Comparison of ENCODE assay signal across 28 cellular contexts in the genomic region with DNA sequence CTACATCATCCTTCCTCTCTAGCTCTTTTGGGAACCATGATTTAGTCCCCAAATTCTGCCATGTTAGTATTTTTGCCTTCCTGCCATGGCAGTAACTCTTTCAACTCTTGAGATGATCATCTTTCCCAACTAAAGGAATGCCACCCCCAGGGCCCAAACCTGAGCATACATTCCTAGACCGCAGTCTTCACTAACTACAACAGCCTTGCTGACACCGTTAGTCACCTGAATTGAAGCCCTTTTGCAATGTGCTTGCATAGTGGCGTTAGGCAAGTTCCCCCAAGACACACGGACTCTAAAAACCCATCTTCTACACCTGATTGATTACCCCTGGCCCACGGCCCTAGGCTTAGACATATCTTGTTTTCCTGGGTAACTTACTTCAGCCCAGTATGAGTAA.
"Had no signal": no experiment of that assay in that cellular context is flagged by ENCODE, and none has a peak within 500 bp of the region (broad histone marks: within the 10 kb centered on the region; RNA-seq: fewer than 3 reads in every experiment).

No MANE protein-coding gene starts in this region.

- H3K4me3 ChIP-seq: cardiac muscle cell, MG63, SK-N-MC had no signal

- H3K4me3 Mint-ChIP-seq: activated CD4-positive, alpha-beta T cell treated with anti-CD3 and anti-CD28 coated beads for 36 hours; activated CD8-positive, alpha-beta T cell treated with anti-CD3 and anti-CD28 coated beads, Interleukin-2, amount 10 ng/mL, durations not matched to agents 7 days and 5 days; brain; T-cell had no signal

- H3K36me3 Mint-ChIP-seq: activated naive CD4-positive, alpha-beta T cell treated with anti-CD3 and anti-CD28 coated beads, Interleukin-2, amount 50 U/mL, for 72 hours; T-cell had no signal

- H3K27me3 Mint-ChIP-seq: activated CD4-positive, alpha-beta T cell treated with anti-CD3 and anti-CD28 coated beads for 36 hours; brain; T-cell had no signal

- H3K9me3 ChIP-seq: MG63 had no signal

- H3K4me1 Mint-ChIP-seq: activated CD4-positive, alpha-beta T cell treated with anti-CD3 and anti-CD28 coated beads for 36 hours; brain had no signal

- H3K9me3 Mint-ChIP-seq: activated naive CD4-positive, alpha-beta T cell treated with anti-CD3 and anti-CD28 coated beads, Interleukin-2, amount 50 U/mL, for 72 hours; T-cell had no signal

- H3K27ac Mint-ChIP-seq: activated CD4-positive, alpha-beta T cell treated with anti-CD3 and anti-CD28 coated beads for 36 hours; activated CD8-positive, alpha-beta T cell treated with anti-CD3 and anti-CD28 coated beads, Interleukin-2, amount 10 ng/mL, durations not matched to agents 7 days and 5 days; brain; T-cell had no signal

- ATAC-seq: activated CD4-positive, alpha-beta T cell treated with anti-CD3 and anti-CD28 coated beads for 36 hours; activated CD8-positive, alpha-beta T cell treated with anti-CD3 and anti-CD28 coated beads, Interleukin-2, amount 10 ng/mL, durations not matched to agents 7 days and 5 days; activated naive CD4-positive, alpha-beta T cell treated with anti-CD3 and anti-CD28 coated beads, Interleukin-2, amount 50 U/mL, for 72 hours; Panc1; Right ventricle myocardium inferior; T-cell had no signal

- DNase-seq: activated CD4-positive, alpha-beta T cell treated with anti-CD3 and anti-CD28 coated beads for 36 hours; activated CD4-positive, CD25-positive, alpha-beta regulatory T cell; activated CD8-positive, alpha-beta memory T cell treated with anti-CD3 and anti-CD28 coated beads, Interleukin-2, amount 50 U/mL, for 48 hours; activated CD8-positive, alpha-beta T cell treated with anti-CD3 and anti-CD28 coated beads, Interleukin-2, amount 10 ng/mL, durations not matched to agents 7 days and 5 days; activated T-cell treated with anti-CD3 and anti-CD28 coated beads, Interleukin-2, amount 50 U/mL, for 1 hour; amygdala; MG63; MV-4-11; NCI-H1092 treated with DMSO at 0.1 percent for 48 hours; NCI-H1417 treated with DMSO at 0.1 percent for 48 hours; NCI-H1694; NCI-H2029; NCI-H2107; NCI-H2171 treated with DMSO at 0.1 percent for 48 hours; NCI-H226; NCI-H526 treated with DMSO at 0.1 percent for 48 hours; NCI-H82; OCI-M1; RPMI8226; T-cell; T-helper 2 cell; T1000 had no signal

- H3K36me3 ChIP-seq: cardiac muscle cell, MG63 had no signal

- H3K27me3 ChIP-seq: cardiac muscle cell, MG63 had no signal

- H3K27ac ChIP-seq: cardiac muscle cell, SK-N-MC had no signal
